Comparison of ENCODE assay signal across 8 cellular contexts in the genomic region with DNA sequence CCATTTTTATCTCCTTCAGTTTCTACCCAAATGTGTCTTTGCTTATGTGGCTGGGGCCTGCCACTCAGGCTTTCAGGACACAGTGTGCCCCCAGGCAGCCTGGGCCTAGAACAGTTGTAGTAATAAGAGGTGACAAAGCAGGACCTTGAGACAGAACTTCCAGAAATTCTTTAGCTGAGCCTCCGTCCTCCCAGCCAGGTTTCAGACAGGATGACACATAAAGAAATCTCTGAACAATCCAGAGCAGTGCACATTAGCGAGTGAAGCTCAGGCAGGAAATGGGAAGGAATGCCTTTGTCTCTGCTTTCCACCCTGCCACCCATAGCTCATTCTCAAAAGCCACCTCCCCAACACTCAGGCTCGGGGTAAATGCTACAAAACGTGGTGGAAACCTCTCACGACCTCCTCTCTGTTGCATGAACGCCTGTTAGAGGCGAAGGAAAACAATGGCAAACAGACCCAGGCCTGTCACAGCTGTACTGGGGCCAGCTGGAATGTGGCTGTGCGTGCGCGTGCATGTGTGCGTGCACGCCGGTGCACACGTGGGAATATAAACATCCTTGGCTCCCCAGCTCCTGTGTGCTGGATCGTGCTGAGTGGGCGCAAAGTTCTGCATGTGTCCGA.
A peak's percentile ranks its signal among the peaks of the same experiment; 100 is the strongest.
DNase-seq lines count a peak whose midpoint lies in the region; ATAC-seq and TF ChIP-seq lines count a peak whose summit lies in the region.

No MANE protein-coding gene starts in this region.

- 2% methylated on average over 14 of the region's 17 CpGs for WGBS in mammary epithelial cell (ENCODE audit: low coverage, missing lambda C conversion rate)

- H3K79me2 ChIP-seq in mammary epithelial cell (ENCODE audit: insufficient read depth, low read length): no peaks in the 10 kb centered on the region

- ATAC-seq in HG03066 (IDR thresholded peaks at IDR 0.05; ENCODE audit: low read depth, unreplicated experiment) (peak; percentile 18), HG02763 (IDR thresholded peaks at IDR 0.05; ENCODE audit: unreplicated experiment) (no peak)

- H3K27me3 ChIP-seq in mammary epithelial cell (ENCODE audit: insufficient read depth, low read length): no peaks in the 10 kb centered on the region

- intact Hi-C loops in mammary epithelial cell (cut with micrococcal nuclease): no loop called here

- dilution Hi-C loops in mammary epithelial cell (cut with HindIII; ENCODE audit: low sequenced_read_pairs): loop anchor here (5.0 to 10.0 kb wide), 3 partner anchors 59 to 81 kb away; no protein-coding TSS in a partner anchor

- no peak overlapping the region for H3K4me3 ChIP-seq in mammary epithelial cell (replicated peaks in 1 of 3; ENCODE audit: insufficient read depth in 1 of 3, low read depth in 2 of 3, low read length in 3 of 3)

- H3K4me1 ChIP-seq in mammary epithelial cell (ENCODE audit: insufficient read depth, low read length): peaks cover 24% of the 10 kb centered on the region

- H3K9me3 Mint-ChIP-seq in neural crest cell: no peaks in the 10 kb centered on the region

- peak overlapping the region; percentile 47 for H3K4me3 Mint-ChIP-seq in neural crest cell

- DNase-seq in ELF-1 (ENCODE audit: low read depth, low spot score) (peak; percentile 69), mammary epithelial cell (peak; percentile 76), neural crest cell (ENCODE audit: low read depth, low spot score) (no peak), NCI-H187 treated with DMSO at 0.1 percent for 48 hours (lab: John Stamatoyannopoulos, UW) (no peak), NCI-H2227 treated with DMSO at 0.1 percent for 48 hours (lab: John Stamatoyannopoulos, UW) (no peak)
- DNase-seq in stimulated activated CD4-positive, alpha-beta T cell treated with anti-CD3 and anti-CD28 coated beads, Interleukin-12 subunit alpha, Interleukin-12 subunit beta, amount 100 ng/mL, for 4 hours: no peak

- H3K4me1 Mint-ChIP-seq in neural crest cell: peaks cover 76% of the 10 kb centered on the region

- CTCF ChIA-PET in mammary epithelial cell (lab: Charles Lee; ENCODE audit: low non-redundant PET): no interaction called here

- BruUV-seq in mammary epithelial cell (replicated peaks; lab: Mats Ljungman, UMichigan): no TSS peak

- no peak for TF ChIP-seq CTCF in mammary epithelial cell (conservative IDR thresholded peaks at IDR 0.05 in 1 of 2, IDR thresholded peaks at IDR 0.05 in 1 of 2; ENCODE audit: extremely low read depth in 1 of 2, insufficient read depth in 1 of 2, low read depth in 1 of 2, low read length in 2 of 2)
- TF ChIP-seq CTCF in neural crest cell (conservative IDR thresholded peaks at IDR 0.05): no peak

- H3K9me3 ChIP-seq in mammary epithelial cell (replicated peaks; ENCODE audit: insufficient read depth, low read length): no peaks in the 10 kb centered on the region

- H3K36me3 Mint-ChIP-seq in neural crest cell (ENCODE audit: low read depth): no peaks in the 10 kb centered on the region

- peak overlapping the region; percentile 60 for H3K27ac ChIP-seq in mammary epithelial cell (ENCODE audit: insufficient read depth, low read depth, low read length)

- H3K4me2 ChIP-seq in mammary epithelial cell (ENCODE audit: insufficient read depth, low read depth, low read length): peak overlapping the region; percentile 4

- H2AFZ ChIP-seq in mammary epithelial cell (ENCODE audit: low read depth, low read length): peak overlapping the region; percentile 70

- H4K20me1 ChIP-seq in mammary epithelial cell (ENCODE audit: insufficient read depth, low read length): no peaks in the 10 kb centered on the region

- no peaks in the 10 kb centered on the region for H3K36me3 ChIP-seq in mammary epithelial cell (ENCODE audit: insufficient read depth, low read length)

- H3K9ac ChIP-seq in mammary epithelial cell (ENCODE audit: insufficient read depth, low read length): peak overlapping the region; percentile 46

- in situ Hi-C loops in mammary epithelial cell (cut with MboI; ENCODE audit: low sequenced_read_pairs in 2 of 2): no loop called here

- peak overlapping the region; percentile 95 for H3K27ac Mint-ChIP-seq in neural crest cell (ENCODE audit: unreplicated experiment)

- H3K27me3 Mint-ChIP-seq in neural crest cell (ENCODE audit: low read depth): no peaks in the 10 kb centered on the region

Comparison
In these comparisons a context has a peak if more than half of its experiments do, and no peak if none do; other contexts are left out.
1. DNase-seq: peak in ELF-1 (single experiment) and mammary epithelial cell (single experiment); none in neural crest cell (single experiment), NCI-H187 treated with DMSO at 0.1 percent for 48 hours (single experiment), stimulated activated CD4-positive, alpha-beta T cell treated with anti-CD3 and anti-CD28 coated beads, Interleukin-12 subunit alpha, Interleukin-12 subunit beta, amount 100 ng/mL, for 4 hours (single experiment) and NCI-H2227 treated with DMSO at 0.1 percent for 48 hours (single experiment).